In the genomic region with DNA sequence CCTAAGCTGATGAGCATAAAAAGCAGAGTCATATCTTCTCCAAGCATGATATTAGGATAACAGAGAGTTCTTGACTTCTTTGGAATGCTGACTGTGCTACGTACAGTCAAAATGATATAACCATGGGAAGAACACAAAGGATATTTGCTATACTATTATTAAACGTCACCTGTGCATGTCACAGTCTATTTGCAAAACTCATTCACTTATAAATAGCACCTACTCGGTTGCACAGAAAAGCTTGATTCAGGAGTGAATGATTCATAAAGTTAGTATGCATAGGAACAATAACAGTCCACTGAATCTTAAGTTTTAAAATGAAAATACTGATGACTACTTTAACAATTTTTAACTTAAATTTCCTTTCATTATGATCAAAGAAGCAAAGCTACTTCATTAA, we compare ENCODE assay signal across 18 cellular contexts.
"Had no signal": no experiment of that assay in that cellular context is flagged by ENCODE, and none has a peak within 500 bp of the region (broad histone marks: within the 10 kb centered on the region; RNA-seq: fewer than 3 reads in every experiment).

No MANE protein-coding gene starts in this region.

- DNase-seq: activated CD4-positive, alpha-beta T cell treated with anti-CD3 and anti-CD28 coated beads, Interleukin-2, amount 50 U/mL, for 1 hour; activated CD4-positive, CD25-positive, alpha-beta regulatory T cell; activated naive CD4-positive, alpha-beta T cell treated with anti-CD3 and anti-CD28 coated beads for 36 hours; activated T-cell treated with anti-CD3 and anti-CD28 coated beads for 4 hours; effector CD4-positive, alpha-beta T cell; glutamatergic neuron; nucleus accumbens; right lobe of liver; spleen; stimulated activated CD4-positive, alpha-beta T cell treated with anti-CD3 and anti-CD28 coated beads, Interleukin-1b, Interleukin-23, amount 100 ng/mL, for 48 hours had no signal

- H3K4me1 ChIP-seq: right lobe of liver had no signal

- FAIRE-seq: TTC549 had no signal

- H3K27me3 ChIP-seq: right lobe of liver, tibial artery, vagina had no signal

- H3K27ac ChIP-seq: coronary artery, epithelial cell of prostate, right lobe of liver, spleen, tibial artery, vagina had no signal

- ATAC-seq: activated T-helper 17 cell treated with anti-CD3 and anti-CD28 coated beads, Interleukin-2, amount 50 U/mL, for 72 hours; natural killer cell treated with Interleukin-12 subunit alpha and Interleukin-12 subunit beta and Interleukin-15 and Interleukin-18, amount 100 ng/mL, for 72 hours; stimulated activated memory B cell treated with anti-CD40 and anti-IgM and Interleukin-4, amounts not matched to agents 10 μg/mL and 1 μg/mL and 100 μg/mL, for 72 hours had no signal

- H3K36me3 ChIP-seq: right lobe of liver, spleen, tibial artery, vagina had no signal

- H3K9me3 ChIP-seq: right lobe of liver, tibial artery, vagina had no signal

- H3K4me3 ChIP-seq: coronary artery, right lobe of liver, spleen, tibial artery, vagina had no signal
